22 cellular contexts compared by ENCODE assay signal in the genomic region with DNA sequence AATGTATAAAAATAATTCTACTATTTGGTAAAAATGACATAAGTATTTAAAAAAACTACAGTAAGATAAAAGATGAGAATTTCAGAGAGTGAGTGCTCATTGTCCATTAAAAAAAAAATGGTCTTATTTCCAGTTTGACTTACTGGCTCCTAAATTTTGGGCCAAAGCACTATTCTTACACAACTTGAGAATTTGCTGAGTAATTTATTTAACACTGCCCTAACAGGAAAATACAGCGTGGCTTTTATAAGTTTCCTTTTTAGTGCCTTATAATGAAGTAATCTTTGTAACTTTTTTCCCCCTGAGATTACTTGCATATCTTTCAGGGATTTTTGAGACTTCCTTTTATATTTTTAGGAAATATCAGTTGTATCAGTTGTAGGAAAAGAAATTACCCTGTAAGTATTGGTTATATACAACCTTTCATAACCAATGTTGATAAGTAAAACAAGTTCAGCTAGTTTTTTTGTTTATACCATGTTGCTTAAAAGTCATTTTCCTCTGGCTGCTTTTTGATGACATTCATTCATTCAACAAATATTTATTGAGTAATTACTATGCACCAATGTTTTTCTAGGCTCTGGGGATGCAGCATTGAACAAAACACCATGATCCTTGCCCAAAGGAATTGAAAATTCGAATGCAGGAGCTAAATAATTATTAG.
DNase-seq lines count a peak whose midpoint lies in the region; ATAC-seq and TF ChIP-seq lines count a peak whose summit lies in the region.
"Had no signal": no experiment of that assay in that cellular context is flagged by ENCODE, and none has a peak within 500 bp of the region (broad histone marks: within the 10 kb centered on the region; RNA-seq: fewer than 3 reads in every experiment).

No MANE protein-coding gene starts in this region.

- H3K27ac ChIP-seq in SK-N-MC (peak overlapping the region; percentile 9; the same call in 1 of the 2 replicates), left lung (no peak overlapping the region)
- H3K27ac ChIP-seq: vagina had no signal

- no peak for ATAC-seq in left lung
- ATAC-seq: heart left ventricle; lower lobe of right lung; naive thymus-derived CD4-positive, alpha-beta T cell; T-cell had no signal

- no peak overlapping the region for H3K4me2 ChIP-seq in skeletal muscle satellite cell (ENCODE audit: low read length)

- H3K9ac ChIP-seq in SK-N-MC (ENCODE audit: insufficient read length) = no peak overlapping the region
- H3K9ac ChIP-seq in skeletal muscle satellite cell (ENCODE audit: low read depth, low read length) = peak overlapping the region; percentile 66

- DNase-seq in HCEC 1CT (peak; percentile 16), SK-N-MC (ENCODE audit: low read depth, low spot score) (no peak), fibroblast of mammary gland (ENCODE audit: low read depth) (peak; percentile 65), mesenteric fat pad (ENCODE audit: low spot score) (no peak), left lung (no peak)
- DNase-seq in activated CD4-positive, alpha-beta T cell treated with anti-CD3 and anti-CD28 coated beads, Interleukin-2, amount 50 U/mL, for 48 hours = no peak
- DNase-seq: activated CD4-positive, alpha-beta T cell treated with anti-CD3 and anti-CD28 coated beads, Interleukin-2, amount 50 U/mL, for 1 hour; C1 segment of cervical spinal cord; DMS153; heart left ventricle; Karpas-422; lower lobe of right lung; naive thymus-derived CD4-positive, alpha-beta T cell; NCI-H1436; NCI-H226; NK-92 treated with Interleukin-12 subunit alpha and Interleukin-12 subunit beta, amount 100 ng/mL, for 24 hours; stimulated activated CD4-positive, alpha-beta T cell treated with anti-CD3 and anti-CD28 coated beads, Interleukin-4, amount 100 ng/mL, for 1 hour; substantia nigra; T-cell had no signal

- H3K27me3 ChIP-seq in skeletal muscle satellite cell (ENCODE audit: control insufficient read depth, insufficient read depth, low read length) (no peaks in the 10 kb centered on the region), left lung (no peaks in the 10 kb centered on the region)
- H3K27me3 ChIP-seq: heart left ventricle, vagina had no signal

- H3K4me1 ChIP-seq in skeletal muscle satellite cell (ENCODE audit: control insufficient read depth, insufficient read depth, low read length) (peaks cover 59% of the 10 kb centered on the region), left lung (peaks cover 0 to 18% of the 10 kb centered on the region in 2 donors)
- H3K4me1 ChIP-seq: vagina had no signal

- no peak for TF ChIP-seq CTCF in fibroblast of mammary gland (conservative IDR thresholded peaks at IDR 0.05; ENCODE audit: control insufficient read depth, insufficient read depth, low read depth, low read length)
- TF ChIP-seq CTCF in left lung (IDR thresholded peaks at IDR 0.05) = no peak

- intact Hi-C loops in left lung (cut with DNase I) = no loop called here

- H3K36me3 ChIP-seq in SK-N-MC (ENCODE audit: insufficient read depth, low read length) (no peaks in the 10 kb centered on the region), skeletal muscle satellite cell (ENCODE audit: insufficient read depth, low read length) (no peaks in the 10 kb centered on the region), left lung (no peaks in the 10 kb centered on the region)
- H3K36me3 ChIP-seq: heart left ventricle, lower lobe of right lung, vagina had no signal

- H3K4me3 ChIP-seq in SK-N-MC (no peak overlapping the region), fibroblast of mammary gland (ENCODE audit: control insufficient read depth, low read depth, low read length) (no peak overlapping the region), skeletal muscle satellite cell (ENCODE audit: low read length) (no peak overlapping the region), left lung (no peak overlapping the region)
- H3K4me3 ChIP-seq: heart left ventricle, lower lobe of right lung, skin epidermis, vagina had no signal

- H3K9me3 ChIP-seq in SK-N-MC (ENCODE audit: low read depth, low read length) (no peaks in the 10 kb centered on the region), skeletal muscle satellite cell (replicated peaks; ENCODE audit: low read length) (no peaks in the 10 kb centered on the region), left lung (no peaks in the 10 kb centered on the region)
- H3K9me3 ChIP-seq: heart left ventricle, lower lobe of right lung, vagina had no signal

Comparison
In these comparisons a context has a peak if more than half of its experiments do, and no peak if none do; other contexts are left out.
1. DNase-seq: peak in HCEC 1CT (single experiment) and fibroblast of mammary gland (single experiment); none in SK-N-MC (single experiment), mesenteric fat pad (single experiment), left lung (0 of 2) and activated CD4-positive, alpha-beta T cell treated with anti-CD3 and anti-CD28 coated beads, Interleukin-2, amount 50 U/mL, for 48 hours (0 of 2).